11 cellular contexts compared by ENCODE assay signal in genomic region chr12:51907864-51908425, GRCh38. TPM values are rescaled to one million over a fixed set of nuclear protein-coding genes. Genes with fewer than 3 reads are reported as not detected.
DNase-seq lines count a peak whose midpoint lies in the region; ATAC-seq, FAIRE-seq and TF ChIP-seq lines count a peak whose summit lies in the region.
"Had no signal": no experiment of that assay in that cellular context is flagged by ENCODE, and none has a peak within 500 bp of the region (broad histone marks: within the 10 kb centered on the region; RNA-seq: fewer than 3 reads in every experiment).

No MANE protein-coding gene starts in this region.

- H3F3A ChIP-seq in neural progenitor cell (ENCODE audit: low read depth) = no peaks in the 10 kb centered on the region

- TF ChIP-seq POLR2A in right lobe of liver (IDR thresholded peaks at IDR 0.05) (no peak), HepG2 (IDR thresholded peaks at IDR 0.05; ENCODE audit: insufficient read depth in 1 of 2, low read depth in 2 of 2, low read length in 2 of 2) (no peak), heart left ventricle (IDR thresholded peaks at IDR 0.05) (no peak)

- no peaks in the 10 kb centered on the region for H3K9me3 Mint-ChIP-seq in neural progenitor cell
- H3K9me3 Mint-ChIP-seq in effector memory CD8-positive, alpha-beta T cell = no peaks in the 10 kb centered on the region
- H3K9me3 Mint-ChIP-seq: activated T-helper 17 cell treated with anti-CD3 and anti-CD28 coated beads, Interleukin-2, amount 50 U/mL, for 72 hours had no signal

- H3K36me3 ChIP-seq in right lobe of liver (no peaks in the 10 kb centered on the region), HepG2 (replicated peaks in 1 of 2; ENCODE audit: control insufficient read depth in 1 of 2, insufficient read depth in 2 of 2, low read length in 2 of 2) (no peaks in the 10 kb centered on the region), heart left ventricle (peaks cover 0 to 5% (median 0%) of the 10 kb centered on the region in 9 donors), neural progenitor cell (no peaks in the 10 kb centered on the region)

- H3K27me3 ChIP-seq in right lobe of liver (no peaks in the 10 kb centered on the region), HepG2 (ENCODE audit: control insufficient read depth in 1 of 2, insufficient read depth in 2 of 2, low read length in 2 of 2) (peaks cover 4 to 51% of the 10 kb centered on the region in 2 experiments; a peak in 4 of 5 replicates), heart left ventricle (peaks cover 0 to 22% (median 5%) of the 10 kb centered on the region in 9 donors), neural progenitor cell (peaks cover 57% of the 10 kb centered on the region)

- DNase-seq in right lobe of liver = no peak
- no peak for DNase-seq in HepG2 (ENCODE audit: low spot score)
- DNase-seq in heart left ventricle = peak in 2 of 5 donors; percentile 13 to 19
- no peak for DNase-seq in neural progenitor cell (ENCODE audit: low spot score)
- no peak for DNase-seq in KG1 (lab: John Stamatoyannopoulos, UW)
- no peak for DNase-seq in effector memory CD8-positive, alpha-beta T cell
- no peak for DNase-seq in iPS-NIHi7 (ENCODE audit: extremely low spot score)
- DNase-seq: AML-193, occipital lobe had no signal

- peak overlapping the region in 2 of 3 donors; percentile 47 to 67 for H3K27ac ChIP-seq in right lobe of liver
- H3K27ac ChIP-seq in HepG2 (ENCODE audit: extremely low read length, insufficient read depth, low read length) = no peak overlapping the region
- peak overlapping the region; percentile 87 to 98 (median 94) for H3K27ac ChIP-seq in heart left ventricle
- H3K27ac ChIP-seq in neural progenitor cell = no peak overlapping the region

- no peak overlapping the region for H3K9ac ChIP-seq in HepG2 (ENCODE audit: insufficient read depth, low read depth, low read length)
- no peak overlapping the region for H3K9ac ChIP-seq in neural progenitor cell

- no peaks in the 10 kb centered on the region for H3K36me3 Mint-ChIP-seq in neural progenitor cell
- peaks cover 8% of the 10 kb centered on the region for H3K36me3 Mint-ChIP-seq in effector memory CD8-positive, alpha-beta T cell (ENCODE audit: insufficient read depth)

- ATAC-seq in right lobe of liver = no peak
- ATAC-seq in HepG2 = no peak
- no peak for ATAC-seq in heart left ventricle
- no peak for ATAC-seq in GM21717 (IDR thresholded peaks at IDR 0.05; ENCODE audit: unreplicated experiment)
- ATAC-seq in effector memory CD8-positive, alpha-beta T cell (replicated peaks) = no peak
- ATAC-seq: activated T-helper 17 cell treated with anti-CD3 and anti-CD28 coated beads, Interleukin-2, amount 50 U/mL, for 72 hours had no signal

- H3K9me3 ChIP-seq in right lobe of liver (no peaks in the 10 kb centered on the region), HepG2 (ENCODE audit: low read length) (no peaks in the 10 kb centered on the region), heart left ventricle (no peaks in the 10 kb centered on the region), neural progenitor cell (ENCODE audit: low read depth) (no peaks in the 10 kb centered on the region)

- no peak for TF ChIP-seq RAD21 in HepG2 (CRISPR knock-in tag; IDR thresholded peaks at IDR 0.05)

- no TSS peak for BruUV-seq in HepG2 (replicated peaks; lab: Mats Ljungman, UMichigan)

- H2AFZ ChIP-seq in HepG2 (ENCODE audit: low read length) = no peak overlapping the region
- H2AFZ ChIP-seq in neural progenitor cell (replicated peaks) = no peak overlapping the region

- H3K4me3 Mint-ChIP-seq in neural progenitor cell = no peak overlapping the region
- H3K4me3 Mint-ChIP-seq in effector memory CD8-positive, alpha-beta T cell = no peak overlapping the region
- H3K4me3 Mint-ChIP-seq: activated T-helper 17 cell treated with anti-CD3 and anti-CD28 coated beads, Interleukin-2, amount 50 U/mL, for 72 hours had no signal

- H3K79me2 ChIP-seq in HepG2 (ENCODE audit: insufficient read depth, low read length) = no peaks in the 10 kb centered on the region
- H3K79me2 ChIP-seq in neural progenitor cell (ENCODE audit: low read depth) = no peaks in the 10 kb centered on the region

- 40% methylated on average over 1 of the region's 7 CpGs for WGBS in right lobe of liver (ENCODE audit: insufficient coverage, low coverage, low lambda C conversion rate, missing lambda C conversion rate)
- 47% methylated on average over 6 of the region's 7 CpGs for WGBS in HepG2 (ENCODE audit: low lambda C conversion rate)
- WGBS in heart left ventricle, 4 donors = 45 to 66% (median 58%) methylated on average over 5 to 7 of the region's 7 CpGs

- H3K4me2 ChIP-seq in HepG2 (ENCODE audit: low read depth, low read length) (no peak overlapping the region), neural progenitor cell (peak overlapping the region; percentile 79)

- H4K20me1 ChIP-seq in HepG2 (ENCODE audit: insufficient read depth, low read length) (no peaks in the 10 kb centered on the region), neural progenitor cell (ENCODE audit: low read depth) (no peaks in the 10 kb centered on the region)

- CTCF ChIA-PET in HepG2 (lab: Yijun Ruan, JAX; ENCODE audit: low intra/inter-chr PET ratio, low total read pairs) = no interaction called here

- in situ Hi-C loops in HepG2 (cut with HindIII; ENCODE audit: extremely low pct_ligation_motif_present, low pct_unique_long_range_greater_than_20kb) = no loop called here

- no peak overlapping the region for H3K27ac Mint-ChIP-seq in neural progenitor cell
- H3K27ac Mint-ChIP-seq in effector memory CD8-positive, alpha-beta T cell = no peak overlapping the region
- H3K27ac Mint-ChIP-seq: activated T-helper 17 cell treated with anti-CD3 and anti-CD28 coated beads, Interleukin-2, amount 50 U/mL, for 72 hours had no signal

- TF ChIP-seq CTCF in right lobe of liver (IDR thresholded peaks at IDR 0.05) (no peak), HepG2 (CRISPR knock-in tag; IDR thresholded peaks at IDR 0.05) (no peak), heart left ventricle (IDR thresholded peaks at IDR 0.05) (no peak), neural progenitor cell (IDR thresholded peaks at IDR 0.05) (no peak)

- peaks cover 0 to 6% (median 0%) of the 10 kb centered on the region in 4 donors for H3K4me1 ChIP-seq in right lobe of liver
- H3K4me1 ChIP-seq in HepG2 (ENCODE audit: insufficient read depth, low read length) = 0 out of 2 replicates have a peak, but pooled peaks cover 9% of the 10 kb centered on the region
- H3K4me1 ChIP-seq in heart left ventricle = peaks cover 6 to 85% (median 74%) of the 10 kb centered on the region in 12 donors
- H3K4me1 ChIP-seq in neural progenitor cell = peaks cover 9% of the 10 kb centered on the region

- peaks cover 39% of the 10 kb centered on the region for H3K4me1 Mint-ChIP-seq in neural progenitor cell
- H3K4me1 Mint-ChIP-seq in effector memory CD8-positive, alpha-beta T cell (ENCODE audit: low read depth in 2 of 2) = no peaks in the 10 kb centered on the region
- H3K4me1 Mint-ChIP-seq: activated T-helper 17 cell treated with anti-CD3 and anti-CD28 coated beads, Interleukin-2, amount 50 U/mL, for 72 hours had no signal

- H3K4me3 ChIP-seq in right lobe of liver = peak overlapping the region; percentile 36 to 48 (median 38)
- no peak overlapping the region for H3K4me3 ChIP-seq in HepG2 (replicated peaks in 1 of 3; ENCODE audit: insufficient read depth in 1 of 3, low read depth in 2 of 3, low read length in 3 of 3)
- H3K4me3 ChIP-seq in heart left ventricle = peak overlapping the region; percentile 53 to 90 (median 70)
- peak overlapping the region; percentile 46 for H3K4me3 ChIP-seq in neural progenitor cell

- TF ChIP-seq EP300 in HepG2 (IDR thresholded peaks at IDR 0.05; ENCODE audit: low read depth in 2 of 2, low read length in 2 of 2) (no peak), HepG2 (CRISPR knock-in tag; IDR thresholded peaks at IDR 0.05; ENCODE audit: borderline replicate concordance) (no peak)

- intact Hi-C loops in right lobe of liver (cut with DNase I) = no loop called here
- intact Hi-C loops in HepG2 (cut with micrococcal nuclease; ENCODE audit: unreplicated experiment) = no loop called here
- intact Hi-C loops in heart left ventricle (cut with DNase I) = loop anchor here in 2 of 10 donors (5.0 to 10.0 kb wide), 2 partner anchors 114 to 177 kb away; no protein-coding TSS in a partner anchor

- POLR2A ChIA-PET in HepG2 (lab: Yijun Ruan, JAX) = no interaction called here

- peaks cover 8% of the 10 kb centered on the region for H3K27me3 Mint-ChIP-seq in neural progenitor cell (ENCODE audit: insufficient read depth, low read depth)
- peaks cover 30 to 68% of the 10 kb centered on the region in 2 donors for H3K27me3 Mint-ChIP-seq in effector memory CD8-positive, alpha-beta T cell

- no peak for FAIRE-seq in HepG2 (lab: Jason Lieb, UNC)

RNA-seq across cellular contexts. Expression of gene ACVRL1, which starts 0.6 kb away (rescaled TPM):
- total RNA-seq in right lobe of liver (10 to 100 TPM in 1 of 6 experiments, 1 to 10 TPM in 5; 2.9 to 10.7 (median 6.2) TPM), HepG2 (2016; rRNA removed; fragmentation: Illumina TruSeq; extraction: Trizol) (not detected in 2 replicates), heart left ventricle (100 to 1,000 TPM in 1 of 9 donors, 10 to 100 TPM in 8; 23.5 to 116 (median 33.4) TPM), neural progenitor cell (ENCODE audit: low replicate concordance) (0.22 and 2.0 TPM in 2 replicates)
- total RNA-seq in HepG2 (2016; cell fraction: cytosol; rRNA removed; fragmentation: Illumina TruSeq; extraction: Trizol; ENCODE audit: low read depth) = not detected in 2 replicates
- total RNA-seq in HepG2 (2016; cell fraction: insoluble cytoplasmic fraction; rRNA removed; fragmentation: Illumina TruSeq; extraction: Trizol) = not detected in 2 replicates
- total RNA-seq in HepG2 (2016; cell fraction: membrane; rRNA removed; fragmentation: Illumina TruSeq; extraction: Trizol) = not detected in 2 replicates
- not detected in 2 replicates for total RNA-seq in HepG2 (2016; cell fraction: nucleus; rRNA removed; fragmentation: Illumina TruSeq; extraction: Trizol)
- polyA plus RNA-seq in HepG2 (2011; rRNA removed) (not detected in 2 replicates), heart left ventricle (10 to 100 TPM; 20.5 to 35.1 TPM)
- not detected in 2 replicates for polyA plus RNA-seq in HepG2 (2011; cell fraction: cytosol; rRNA removed)
- polyA plus RNA-seq in HepG2 (2011; cell fraction: nucleus; rRNA removed) = not detected in 2 replicates
- not detected in 2 replicates for polyA plus RNA-seq in HepG2 (2012)
- not detected in 2 replicates for polyA plus RNA-seq in HepG2 (2016; cell fraction: cytosol; fragmentation: Illumina TruSeq; extraction: Trizol; ENCODE audit: low read depth)
- not detected in 2 replicates for polyA plus RNA-seq in HepG2 (2016; cell fraction: insoluble cytoplasmic fraction; fragmentation: Illumina TruSeq; extraction: Trizol; ENCODE audit: low read depth)
- not detected in 2 replicates for polyA plus RNA-seq in HepG2 (2016; cell fraction: membrane; fragmentation: Illumina TruSeq; extraction: Trizol; ENCODE audit: low read depth)
- not detected in 2 replicates for polyA plus RNA-seq in HepG2 (2016; cell fraction: nucleus; fragmentation: Illumina TruSeq; extraction: Trizol; ENCODE audit: insufficient read depth, low read depth)
- 0.05 TPM in 1 of 2 replicates, not detected in the other for polyA minus RNA-seq in HepG2 (2011; rRNA and poly(A)+ RNA removed; ENCODE audit: low replicate concordance)
- not detected in 2 replicates for polyA minus RNA-seq in HepG2 (2011; cell fraction: cytosol; rRNA and poly(A)+ RNA removed)
- not detected in 2 replicates for polyA minus RNA-seq in HepG2 (2011; cell fraction: nucleus; rRNA and poly(A)+ RNA removed)
- total RNA-seq: activated T-helper 17 cell treated with anti-CD3 and anti-CD28 coated beads, Interleukin-2, amount 50 U/mL, for 72 hours had no signal

RNA-seq across cellular contexts. Expression of gene ANKRD33, which starts 20.0 kb away (rescaled TPM):
- total RNA-seq in right lobe of liver (10 to 100 TPM in 1 of 6 experiments, 1 to 10 TPM in 2, not detected in 3; 1.1 to 10.5 (median 2.1) TPM), HepG2 (2016; rRNA removed; fragmentation: Illumina TruSeq; extraction: Trizol) (not detected in 2 replicates), heart left ventricle (not detected), neural progenitor cell (ENCODE audit: low replicate concordance) (0.39 and 0.46 TPM in 2 replicates)
- total RNA-seq in HepG2 (2016; cell fraction: cytosol; rRNA removed; fragmentation: Illumina TruSeq; extraction: Trizol; ENCODE audit: low read depth) = not detected in 2 replicates
- not detected in 2 replicates for total RNA-seq in HepG2 (2016; cell fraction: insoluble cytoplasmic fraction; rRNA removed; fragmentation: Illumina TruSeq; extraction: Trizol)
- not detected in 2 replicates for total RNA-seq in HepG2 (2016; cell fraction: membrane; rRNA removed; fragmentation: Illumina TruSeq; extraction: Trizol)
- total RNA-seq in HepG2 (2016; cell fraction: nucleus; rRNA removed; fragmentation: Illumina TruSeq; extraction: Trizol) = not detected in 2 replicates
- polyA plus RNA-seq in HepG2 (2011; rRNA removed) (0.04 and 0.07 TPM in 2 replicates), heart left ventricle (not detected)
- polyA plus RNA-seq in HepG2 (2011; cell fraction: cytosol; rRNA removed) = 0.03 and 0.04 TPM in 2 replicates
- polyA plus RNA-seq in HepG2 (2011; cell fraction: nucleus; rRNA removed) = 0.16 and 0.33 TPM in 2 replicates
- not detected in 2 replicates for polyA plus RNA-seq in HepG2 (2012)
- polyA plus RNA-seq in HepG2 (2016; cell fraction: cytosol; fragmentation: Illumina TruSeq; extraction: Trizol; ENCODE audit: low read depth) = not detected in 2 replicates
- polyA plus RNA-seq in HepG2 (2016; cell fraction: insoluble cytoplasmic fraction; fragmentation: Illumina TruSeq; extraction: Trizol; ENCODE audit: low read depth) = not detected in 2 replicates
- polyA plus RNA-seq in HepG2 (2016; cell fraction: membrane; fragmentation: Illumina TruSeq; extraction: Trizol; ENCODE audit: low read depth) = not detected in 2 replicates
- polyA plus RNA-seq in HepG2 (2016; cell fraction: nucleus; fragmentation: Illumina TruSeq; extraction: Trizol; ENCODE audit: insufficient read depth, low read depth) = not detected in 2 replicates
- polyA minus RNA-seq in HepG2 (2011; rRNA and poly(A)+ RNA removed; ENCODE audit: low replicate concordance) = 0.05 and 0.18 TPM in 2 replicates
- not detected in 2 replicates for polyA minus RNA-seq in HepG2 (2011; cell fraction: cytosol; rRNA and poly(A)+ RNA removed)
- polyA minus RNA-seq in HepG2 (2011; cell fraction: nucleus; rRNA and poly(A)+ RNA removed) = not detected in 2 replicates
- total RNA-seq: activated T-helper 17 cell treated with anti-CD3 and anti-CD28 coated beads, Interleukin-2, amount 50 U/mL, for 72 hours; occipital lobe had no signal

RNA-seq across cellular contexts. Expression of gene ACVR1B, which starts 43.6 kb away (rescaled TPM):
- 10 to 100 TPM; 14.1 to 28.0 (median 25.0) TPM for total RNA-seq in right lobe of liver
- total RNA-seq in HepG2 (2016; rRNA removed; fragmentation: Illumina TruSeq; extraction: Trizol) = 5.8 and 8.9 TPM in 2 replicates
- total RNA-seq in HepG2 (2016; cell fraction: cytosol; rRNA removed; fragmentation: Illumina TruSeq; extraction: Trizol; ENCODE audit: low read depth) = 2.0 and 2.2 TPM in 2 replicates
- total RNA-seq in HepG2 (2016; cell fraction: insoluble cytoplasmic fraction; rRNA removed; fragmentation: Illumina TruSeq; extraction: Trizol) = 4.3 and 9.8 TPM in 2 replicates
- 5.4 and 7.6 TPM in 2 replicates for total RNA-seq in HepG2 (2016; cell fraction: membrane; rRNA removed; fragmentation: Illumina TruSeq; extraction: Trizol)
- total RNA-seq in HepG2 (2016; cell fraction: nucleus; rRNA removed; fragmentation: Illumina TruSeq; extraction: Trizol) = 9.9 and 14.3 TPM in 2 replicates
- 12.1 and 14.1 TPM in 2 replicates for polyA plus RNA-seq in HepG2 (2011; rRNA removed)
- 12.0 and 13.7 TPM in 2 replicates for polyA plus RNA-seq in HepG2 (2011; cell fraction: cytosol; rRNA removed)
- polyA plus RNA-seq in HepG2 (2011; cell fraction: nucleus; rRNA removed) = 12.5 and 12.9 TPM in 2 replicates
- 10.8 and 11.8 TPM in 2 replicates for polyA plus RNA-seq in HepG2 (2012)
- polyA plus RNA-seq in HepG2 (2016; cell fraction: cytosol; fragmentation: Illumina TruSeq; extraction: Trizol; ENCODE audit: low read depth) = 1.1 and 1.3 TPM in 2 replicates
- 5.3 and 5.6 TPM in 2 replicates for polyA plus RNA-seq in HepG2 (2016; cell fraction: insoluble cytoplasmic fraction; fragmentation: Illumina TruSeq; extraction: Trizol; ENCODE audit: low read depth)
- polyA plus RNA-seq in HepG2 (2016; cell fraction: membrane; fragmentation: Illumina TruSeq; extraction: Trizol; ENCODE audit: low read depth) = 3.8 and 4.6 TPM in 2 replicates
- 16.9 and 17.0 TPM in 2 replicates for polyA plus RNA-seq in HepG2 (2016; cell fraction: nucleus; fragmentation: Illumina TruSeq; extraction: Trizol; ENCODE audit: insufficient read depth, low read depth)
- polyA minus RNA-seq in HepG2 (2011; rRNA and poly(A)+ RNA removed; ENCODE audit: low replicate concordance) = 22.8 and 32.8 TPM in 2 replicates
- polyA minus RNA-seq in HepG2 (2011; cell fraction: cytosol; rRNA and poly(A)+ RNA removed) = 9.7 and 13.2 TPM in 2 replicates
- 12.1 and 14.2 TPM in 2 replicates for polyA minus RNA-seq in HepG2 (2011; cell fraction: nucleus; rRNA and poly(A)+ RNA removed)
- total RNA-seq in heart left ventricle = 10 to 100 TPM in 7 of 9 donors, 1 to 10 TPM in 2; 7.4 to 19.8 (median 11.6) TPM
- 10 to 100 TPM in 1 of 2 donors, 1 to 10 TPM in 1; 7.7 to 13.3 TPM for polyA plus RNA-seq in heart left ventricle
- 13.8 and 18.9 TPM in 2 replicates for total RNA-seq in neural progenitor cell (ENCODE audit: low replicate concordance)

RNA-seq across cellular contexts. Expression of gene FIGNL2, which starts 59.4 kb away (rescaled TPM):
- 1 to 10 TPM in 2 of 6 experiments, under 1 TPM in 4; 0.14 to 1.8 (median 0.55) TPM for total RNA-seq in right lobe of liver
- total RNA-seq in HepG2 (2016; rRNA removed; fragmentation: Illumina TruSeq; extraction: Trizol) = 0.76 and 1.00 TPM in 2 replicates
- 0.10 and 0.18 TPM in 2 replicates for total RNA-seq in HepG2 (2016; cell fraction: cytosol; rRNA removed; fragmentation: Illumina TruSeq; extraction: Trizol; ENCODE audit: low read depth)
- 0.73 and 1.2 TPM in 2 replicates for total RNA-seq in HepG2 (2016; cell fraction: insoluble cytoplasmic fraction; rRNA removed; fragmentation: Illumina TruSeq; extraction: Trizol)
- total RNA-seq in HepG2 (2016; cell fraction: membrane; rRNA removed; fragmentation: Illumina TruSeq; extraction: Trizol) = 0.53 and 0.62 TPM in 2 replicates
- 0.56 and 0.78 TPM in 2 replicates for total RNA-seq in HepG2 (2016; cell fraction: nucleus; rRNA removed; fragmentation: Illumina TruSeq; extraction: Trizol)
- 0.82 and 1.2 TPM in 2 replicates for polyA plus RNA-seq in HepG2 (2011; rRNA removed)
- polyA plus RNA-seq in HepG2 (2011; cell fraction: cytosol; rRNA removed) = 0.99 and 1.2 TPM in 2 replicates
- polyA plus RNA-seq in HepG2 (2011; cell fraction: nucleus; rRNA removed) = 0.87 and 1.0 TPM in 2 replicates
- polyA plus RNA-seq in HepG2 (2012) = 0.51 TPM in 2 replicates
- polyA plus RNA-seq in HepG2 (2016; cell fraction: cytosol; fragmentation: Illumina TruSeq; extraction: Trizol; ENCODE audit: low read depth) = 0.06 and 0.07 TPM in 2 replicates
- polyA plus RNA-seq in HepG2 (2016; cell fraction: insoluble cytoplasmic fraction; fragmentation: Illumina TruSeq; extraction: Trizol; ENCODE audit: low read depth) = 1.6 TPM in 2 replicates
- polyA plus RNA-seq in HepG2 (2016; cell fraction: membrane; fragmentation: Illumina TruSeq; extraction: Trizol; ENCODE audit: low read depth) = 0.46 and 0.47 TPM in 2 replicates
- 1.3 and 1.4 TPM in 2 replicates for polyA plus RNA-seq in HepG2 (2016; cell fraction: nucleus; fragmentation: Illumina TruSeq; extraction: Trizol; ENCODE audit: insufficient read depth, low read depth)
- polyA minus RNA-seq in HepG2 (2011; rRNA and poly(A)+ RNA removed; ENCODE audit: low replicate concordance) = 1.9 TPM in 1 of 2 replicates, not detected in the other
- 0.99 and 1.1 TPM in 2 replicates for polyA minus RNA-seq in HepG2 (2011; cell fraction: cytosol; rRNA and poly(A)+ RNA removed)
- 0.50 and 0.77 TPM in 2 replicates for polyA minus RNA-seq in HepG2 (2011; cell fraction: nucleus; rRNA and poly(A)+ RNA removed)
- total RNA-seq in heart left ventricle = under 1 TPM; 0.13 to 0.93 (median 0.35) TPM
- polyA plus RNA-seq in heart left ventricle = under 1 TPM; 0.17 to 0.23 TPM
- total RNA-seq in neural progenitor cell (ENCODE audit: low replicate concordance) = 9.3 and 25.1 TPM in 2 replicates

Comparison
In these comparisons a context has a peak if more than half of its experiments do, and no peak if none do; other contexts are left out.
1. H3K27ac ChIP-seq: peak in right lobe of liver (2 of 3) and heart left ventricle (12 of 12); none in HepG2 (single experiment) and neural progenitor cell (single experiment).
2. H3K4me3 ChIP-seq: peak in right lobe of liver (3 of 3), heart left ventricle (12 of 12) and neural progenitor cell (single experiment); none in HepG2 (0 of 3).